34 cellular contexts compared by ENCODE assay signal in genomic region chr16:17275989-17276530, GRCh38.
A peak's percentile ranks its signal among the peaks of the same experiment; 100 is the strongest.
DNase-seq lines count a peak whose midpoint lies in the region; ATAC-seq, FAIRE-seq and TF ChIP-seq lines count a peak whose summit lies in the region.
"Had no signal": no experiment of that assay in that cellular context is flagged by ENCODE, and none has a peak within 500 bp of the region (broad histone marks: within the 10 kb centered on the region; RNA-seq: fewer than 3 reads in every experiment).

No MANE protein-coding gene starts in this region.

- H3K4me1 ChIP-seq in A549: peaks cover 31% of the 10 kb centered on the region
- H3K4me1 ChIP-seq in Loucy (ENCODE audit: insufficient read depth, low read length, poor library complexity, severe bottlenecking): peaks cover 17% of the 10 kb centered on the region
- peaks cover 61% of the 10 kb centered on the region for H3K4me1 ChIP-seq in body of pancreas
- peaks cover 6 to 11% of the 10 kb centered on the region in 2 donors for H3K4me1 ChIP-seq in muscle layer of duodenum (ENCODE audit: control insufficient read depth in 1 of 2, insufficient read depth in 2 of 2, low read length in 2 of 2)
- H3K4me1 ChIP-seq: lower lobe of right lung, parathyroid adenoma had no signal

- no peaks in the 10 kb centered on the region for H3K9me2 ChIP-seq in Loucy (replicated peaks; ENCODE audit: low read depth, low read length)

- FAIRE-seq in A549 (lab: Jason Lieb, UNC): no peak
- FAIRE-seq: astrocyte, G401.6 had no signal

- H3K4me2 ChIP-seq in A549: no peak overlapping the region; the same call in 2 of the 3 replicates
- peak overlapping the region; percentile 1 for H3K4me2 ChIP-seq in Loucy (ENCODE audit: low read depth, low read length, poor library complexity, severe bottlenecking)
- H3K4me2 ChIP-seq: neural progenitor cell had no signal

- H3K79me2 ChIP-seq in Loucy (ENCODE audit: insufficient read depth, low read length): peaks cover 99% of the 10 kb centered on the region

- H3K27me3 ChIP-seq in Loucy (ENCODE audit: insufficient read depth, low read length, poor library complexity, severe bottlenecking) (no peaks in the 10 kb centered on the region), body of pancreas (no peaks in the 10 kb centered on the region), muscle layer of duodenum (ENCODE audit: low read depth, low read length) (no peaks in the 10 kb centered on the region)
- H3K27me3 ChIP-seq: heart left ventricle, neural progenitor cell had no signal

- H3K4me3 ChIP-seq in A549: no peak overlapping the region
- no peak overlapping the region for H3K4me3 ChIP-seq in Loucy (ENCODE audit: low read length, poor library complexity, severe bottlenecking)
- H3K4me3 ChIP-seq in body of pancreas: no peak overlapping the region
- no peak overlapping the region for H3K4me3 ChIP-seq in muscle layer of duodenum (ENCODE audit: low read depth in 1 of 2, low read length in 2 of 2)
- H3K4me3 ChIP-seq: dorsolateral prefrontal cortex, heart left ventricle, lower lobe of right lung, neural progenitor cell had no signal

- no peak overlapping the region for H2AFZ ChIP-seq in Loucy (ENCODE audit: low read length)
- H2AFZ ChIP-seq: neural progenitor cell, parathyroid adenoma had no signal

- POLR2A ChIA-PET in A549 (lab: Yijun Ruan, JAX): no interaction called here

- ATAC-seq in A549 (no peak), body of pancreas (no peak), HG03469 (IDR thresholded peaks at IDR 0.05; ENCODE audit: unreplicated experiment) (no peak), HG03108 (IDR thresholded peaks at IDR 0.05; ENCODE audit: unreplicated experiment) (no peak)
- ATAC-seq: lower lobe of right lung; right cardiac atrium; stimulated activated effector memory CD8-positive, alpha-beta T cell treated with anti-CD3 and anti-CD28 coated beads, Interleukin-12 subunit alpha, Interleukin-12 subunit beta, amount 100 ng/mL, for 72 hours had no signal

- H3K9me3 ChIP-seq in A549: no peaks in the 10 kb centered on the region
- H3K9me3 ChIP-seq in Loucy (ENCODE audit: insufficient read depth, low read depth, low read length): no peaks in the 10 kb centered on the region
- H3K9me3 ChIP-seq in body of pancreas: no peaks in the 10 kb centered on the region
- no peaks in the 10 kb centered on the region for H3K9me3 ChIP-seq in muscle layer of duodenum (ENCODE audit: control insufficient read depth in 1 of 2, low read length in 2 of 2)
- H3K9me3 ChIP-seq: heart left ventricle, lower lobe of right lung had no signal

- TF ChIP-seq CTCF in A549 (IDR thresholded peaks at IDR 0.05): no peak
- TF ChIP-seq CTCF in Loucy (conservative IDR thresholded peaks at IDR 0.05; ENCODE audit: low read length): no peak
- no peak for TF ChIP-seq CTCF in body of pancreas (IDR thresholded peaks at IDR 0.05)

- intact Hi-C loops in body of pancreas (cut with DNase I): loop anchor here (10.0 kb wide), 1 partner anchor 189 kb away; no protein-coding TSS in a partner anchor

- no peak for DNase-seq in A549 (ENCODE audit: low read depth in 1 of 2, low spot score in 1 of 2)
- no peak for DNase-seq in body of pancreas
- DNase-seq in NCI-H510A treated with DMSO at 0.1 percent for 48 hours (lab: John Stamatoyannopoulos, UW): no peak
- no peak for DNase-seq in HCEC 1CT
- DNase-seq: activated CD8-positive, alpha-beta memory T cell treated with anti-CD3 and anti-CD28 coated beads for 24 hours; activated gamma-delta T cell; activated naive CD8-positive, alpha-beta T cell treated with anti-CD3 and anti-CD28 coated beads, Interleukin-2, amount 10 ng/mL, durations not matched to agents 7 days and 5 days; CD8-positive, alpha-beta memory T cell; central memory CD4-positive, alpha-beta T cell; DMS53; dorsolateral prefrontal cortex; heart left ventricle; Kasumi-1; lower lobe of right lung; NCI-H1092; NCI-H1694 treated with DMSO at 0.1 percent for 48 hours; NCI-H2171; NCI-H524; right cardiac atrium; Right ventricle myocardium superior; stimulated activated CD4-positive, alpha-beta T cell treated with anti-CD3 and anti-CD28 coated beads, Interleukin-12 subunit alpha, Interleukin-12 subunit beta, amount 100 ng/mL, for 4 hours; stimulated activated CD4-positive, alpha-beta T cell treated with anti-CD3 and anti-CD28 coated beads, Interleukin-4, amount 100 ng/mL, for 24 hours; T-helper 9 cell had no signal

- no peaks in the 10 kb centered on the region for H3F3A ChIP-seq in Loucy (ENCODE audit: low read depth)

- H3K27ac ChIP-seq in A549: peak overlapping the region; percentile 27 to 79
- H3K27ac ChIP-seq in body of pancreas: peak overlapping the region in 3 of 4 donors; percentile 50 to 77 (median 57)
- peak overlapping the region; percentile 92 for H3K27ac ChIP-seq in muscle layer of duodenum (ENCODE audit: low read length)
- H3K27ac ChIP-seq: dorsolateral prefrontal cortex, HL-60, lower lobe of right lung, neural progenitor cell, parathyroid adenoma, VCaP had no signal

- no peak for TF ChIP-seq EP300 in A549 (IDR thresholded peaks at IDR 0.05)

- peaks cover 84% of the 10 kb centered on the region for H4K20me1 ChIP-seq in Loucy (ENCODE audit: insufficient read depth, low read length, poor library complexity, severe bottlenecking)

- CTCF ChIA-PET in A549 (lab: Yijun Ruan, JAX): no interaction called here

- WGBS in A549 (ENCODE audit: missing lambda C conversion rate): 42% methylated on average over 4 of the region's 4 CpGs
- WGBS in body of pancreas, 2 donors: 60 to 70% methylated on average over 3 to 4 of the region's 4 CpGs

- no peak overlapping the region for H3K9ac ChIP-seq in Loucy (ENCODE audit: low read depth, low read length, poor library complexity, severe bottlenecking)
- H3K9ac ChIP-seq: neural progenitor cell, parathyroid adenoma had no signal

- no peak for TF ChIP-seq POLR2A in A549 (IDR thresholded peaks at IDR 0.05; ENCODE audit: low read length)
- no peak for TF ChIP-seq POLR2A in body of pancreas (IDR thresholded peaks at IDR 0.05)

- no peak for TF ChIP-seq RAD21 in A549 (conservative IDR thresholded peaks at IDR 0.05 in 1 of 2, IDR thresholded peaks at IDR 0.05 in 1 of 2)

- H3K36me3 ChIP-seq in Loucy (ENCODE audit: insufficient read depth, low read length) (peaks cover 18% of the 10 kb centered on the region; the same call in 1 of the 2 replicates), body of pancreas (replicated peaks in 1 of 2; ENCODE audit: insufficient read depth in 1 of 2, low read depth in 2 of 2) (no peaks in the 10 kb centered on the region), muscle layer of duodenum (ENCODE audit: control insufficient read depth in 1 of 2, insufficient read depth in 2 of 2, low read length in 2 of 2) (no peaks in the 10 kb centered on the region)
- H3K36me3 ChIP-seq: heart left ventricle, lower lobe of right lung, neural progenitor cell had no signal

TF ChIP-seq in A549, 52 proteins besides CTCF, POLR2A, EP300 and RAD21:
- no peak for TF ChIP-seq FOXS1 (CRISPR knock-in tag; IDR thresholded peaks at IDR 0.05)
- no peak for TF ChIP-seq PHF8 (IDR thresholded peaks at IDR 0.05; ENCODE audit: borderline replicate concordance, low read depth)
